Comparison of ENCODE assay signal across 8 cellular contexts in the genomic region with DNA sequence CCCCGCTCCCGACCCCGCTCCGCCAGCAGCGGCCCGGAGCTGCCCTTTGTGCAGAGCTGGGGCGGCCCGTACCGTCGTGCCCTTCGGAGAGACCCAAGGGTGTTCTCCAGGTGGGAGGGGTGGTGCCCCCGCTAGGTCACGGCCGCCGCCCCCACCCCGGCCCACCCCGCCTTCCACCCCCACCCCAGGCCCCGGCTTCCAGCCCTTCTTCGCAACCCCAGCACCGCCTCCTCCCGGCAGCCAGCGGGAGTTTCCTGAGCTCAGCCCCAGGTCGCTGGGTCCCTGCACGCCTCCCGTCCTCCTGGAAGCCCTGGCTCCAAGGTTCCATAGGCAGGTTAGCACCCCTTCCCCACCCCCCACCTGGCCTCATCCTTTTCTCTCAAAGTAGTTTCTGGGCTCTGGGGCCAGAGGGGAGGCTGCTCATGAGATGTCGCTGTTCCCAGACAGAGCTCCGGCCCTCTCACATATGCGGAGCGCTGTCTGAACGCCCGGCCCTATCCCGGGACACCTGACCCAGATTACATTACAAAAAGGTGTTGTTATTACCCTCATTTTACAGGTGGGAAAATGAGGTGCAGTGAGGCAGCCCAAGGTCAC. TPM values are rescaled to one million over a fixed set of nuclear protein-coding genes. Genes with fewer than 3 reads are reported as not detected.
DNase-seq lines count a peak whose midpoint lies in the region; ATAC-seq and TF ChIP-seq lines count a peak whose summit lies in the region.

No MANE protein-coding gene starts in this region.

- no peak overlapping the region for H3K27ac Mint-ChIP-seq in activated CD8-positive, alpha-beta T cell treated with anti-CD3 and anti-CD28 coated beads for 36 hours
- no peak overlapping the region for H3K27ac Mint-ChIP-seq in activated CD8-positive, alpha-beta T cell treated with anti-CD3 and anti-CD28 coated beads, Interleukin-2, amount 10 ng/mL, durations not matched to agents 7 days and 5 days
- H3K27ac Mint-ChIP-seq in brain = peak overlapping the region in 3 of 5 experiments; percentile 31 to 65 (median 61)

- H3K9me3 Mint-ChIP-seq in activated CD8-positive, alpha-beta T cell treated with anti-CD3 and anti-CD28 coated beads for 36 hours = no peaks in the 10 kb centered on the region
- no peaks in the 10 kb centered on the region for H3K9me3 Mint-ChIP-seq in activated CD8-positive, alpha-beta T cell treated with anti-CD3 and anti-CD28 coated beads, Interleukin-2, amount 10 ng/mL, durations not matched to agents 7 days and 5 days (ENCODE audit: insufficient read depth)
- no peaks in the 10 kb centered on the region for H3K9me3 Mint-ChIP-seq in brain

- peak; percentile 21 for TF ChIP-seq CTCF in activated CD8-positive, alpha-beta T cell treated with anti-CD3 and anti-CD28 coated beads for 36 hours (IDR thresholded peaks at IDR 0.05)
- peak; percentile 44 for TF ChIP-seq CTCF in NB4 (IDR thresholded peaks at IDR 0.05; ENCODE audit: low read depth, low read length)
- peak in 1 of 2 experiments; percentile 62 for TF ChIP-seq CTCF in brain (conservative IDR thresholded peaks at IDR 0.05)
- peak; percentile 18 for TF ChIP-seq CTCF in liver (IDR thresholded peaks at IDR 0.05; ENCODE audit: low read depth, low read length, missing input control)
- TF ChIP-seq CTCF in lower leg skin (IDR thresholded peaks at IDR 0.05) = no peak

- DNase-seq in activated CD8-positive, alpha-beta T cell treated with anti-CD3 and anti-CD28 coated beads for 36 hours = peak; percentile 49
- no peak for DNase-seq in activated CD8-positive, alpha-beta T cell treated with anti-CD3 and anti-CD28 coated beads, Interleukin-2, amount 10 ng/mL, durations not matched to agents 7 days and 5 days
- DNase-seq in NB4 (ENCODE audit: low read depth) (peak; percentile 59), hippocampal formation (lab: John Stamatoyannopoulos, UW) (no peak), lower leg skin (ENCODE audit: low spot score in 2 of 2) (no peak)

- peaks cover 3% of the 10 kb centered on the region for H3K4me1 Mint-ChIP-seq in activated CD8-positive, alpha-beta T cell treated with anti-CD3 and anti-CD28 coated beads for 36 hours (ENCODE audit: low read depth)
- H3K4me1 Mint-ChIP-seq in activated CD8-positive, alpha-beta T cell treated with anti-CD3 and anti-CD28 coated beads, Interleukin-2, amount 10 ng/mL, durations not matched to agents 7 days and 5 days (ENCODE audit: low read depth) = peaks cover 2% of the 10 kb centered on the region
- H3K4me1 Mint-ChIP-seq in brain = peaks cover 22% of the 10 kb centered on the region

- peak overlapping the region; percentile 19 for H3K4me3 Mint-ChIP-seq in activated CD8-positive, alpha-beta T cell treated with anti-CD3 and anti-CD28 coated beads for 36 hours
- H3K4me3 Mint-ChIP-seq in activated CD8-positive, alpha-beta T cell treated with anti-CD3 and anti-CD28 coated beads, Interleukin-2, amount 10 ng/mL, durations not matched to agents 7 days and 5 days = no peak overlapping the region
- peak overlapping the region; percentile 40 to 81 (median 58) for H3K4me3 Mint-ChIP-seq in brain

- H3K4me3 ChIP-seq in NB4 (ENCODE audit: low read depth, low read length) (no peak overlapping the region), liver (ENCODE audit: low read depth in 1 of 3, low read length in 3 of 3) (peak overlapping the region in 1 of 3 donors; percentile 65), lower leg skin (ENCODE audit: low read depth, poor library complexity, severe bottlenecking) (no peak overlapping the region)

- no peaks in the 10 kb centered on the region for H3K36me3 Mint-ChIP-seq in activated CD8-positive, alpha-beta T cell treated with anti-CD3 and anti-CD28 coated beads for 36 hours (ENCODE audit: low read depth)
- no peaks in the 10 kb centered on the region for H3K36me3 Mint-ChIP-seq in activated CD8-positive, alpha-beta T cell treated with anti-CD3 and anti-CD28 coated beads, Interleukin-2, amount 10 ng/mL, durations not matched to agents 7 days and 5 days (ENCODE audit: low read depth)
- H3K36me3 Mint-ChIP-seq in brain = no peaks in the 10 kb centered on the region

- no peaks in the 10 kb centered on the region for H3K36me3 ChIP-seq in liver (ENCODE audit: control insufficient read depth in 4 of 4, insufficient read depth in 3 of 4, low read depth in 1 of 4, low read length in 3 of 4)

- ATAC-seq in activated CD8-positive, alpha-beta T cell treated with anti-CD3 and anti-CD28 coated beads for 36 hours = peak; percentile 40
- no peak for ATAC-seq in activated CD8-positive, alpha-beta T cell treated with anti-CD3 and anti-CD28 coated beads, Interleukin-2, amount 10 ng/mL, durations not matched to agents 7 days and 5 days
- no peak for ATAC-seq in HG02852 (IDR thresholded peaks at IDR 0.05; ENCODE audit: unreplicated experiment)

- no peaks in the 10 kb centered on the region for H3K9me3 ChIP-seq in liver (ENCODE audit: control insufficient read depth in 4 of 4, low read length in 3 of 4)

- H3K27ac ChIP-seq in liver (ENCODE audit: low read depth in 1 of 2, low read length in 2 of 2) = no peak overlapping the region

- TF ChIP-seq POLR2A in NB4 (IDR thresholded peaks at IDR 0.05; ENCODE audit: extremely low read depth, insufficient read length) = no peak
- TF ChIP-seq POLR2A in lower leg skin (IDR thresholded peaks at IDR 0.05) = no peak

- TF ChIP-seq RAD21 in liver (IDR thresholded peaks at IDR 0.05) = peak in 1 of 2 donors; percentile 26

- intact Hi-C loops in activated CD8-positive, alpha-beta T cell treated with anti-CD3 and anti-CD28 coated beads for 36 hours (cut with micrococcal nuclease) = no loop called here
- intact Hi-C loops in lower leg skin (cut with DNase I; ENCODE audit: low total_unique reads) = no loop called here

- 23% methylated on average over 32 of the region's 32 CpGs for WGBS in liver
- WGBS in lower leg skin, 2 donors = 14 to 26% methylated on average over 18 to 29 of the region's 32 CpGs

- CTCF ChIA-PET in activated CD8-positive, alpha-beta T cell treated with anti-CD3 and anti-CD28 coated beads for 36 hours (lab: Charles Lee) = interaction anchor here (1.0 to 1.4 kb wide), 6 partner anchors 9 to 132 kb away, joined by 3 to 7 read pairs (median 5); no protein-coding TSS in a partner anchor
- CTCF ChIA-PET in activated CD8-positive, alpha-beta T cell treated with anti-CD3 and anti-CD28 coated beads, Interleukin-2, amount 10 ng/mL, durations not matched to agents 7 days and 5 days (lab: Charles Lee) = interaction anchor here (0.9 to 1.0 kb wide), 3 partner anchors 9 to 41 kb away, joined by 3 read pairs; no protein-coding TSS in a partner anchor

- peaks cover 17% of the 10 kb centered on the region for H3K27me3 Mint-ChIP-seq in activated CD8-positive, alpha-beta T cell treated with anti-CD3 and anti-CD28 coated beads for 36 hours
- H3K27me3 Mint-ChIP-seq in activated CD8-positive, alpha-beta T cell treated with anti-CD3 and anti-CD28 coated beads, Interleukin-2, amount 10 ng/mL, durations not matched to agents 7 days and 5 days (ENCODE audit: low read depth) = peaks cover 20% of the 10 kb centered on the region
- H3K27me3 Mint-ChIP-seq in brain = no peaks in the 10 kb centered on the region

- POLR2A ChIA-PET in activated CD8-positive, alpha-beta T cell treated with anti-CD3 and anti-CD28 coated beads for 36 hours (lab: Charles Lee) = no interaction called here
- POLR2A ChIA-PET in activated CD8-positive, alpha-beta T cell treated with anti-CD3 and anti-CD28 coated beads, Interleukin-2, amount 10 ng/mL, durations not matched to agents 7 days and 5 days (lab: Charles Lee) = no interaction called here

- no peaks in the 10 kb centered on the region for H3K27me3 ChIP-seq in liver (ENCODE audit: control insufficient read depth in 4 of 4, insufficient read depth in 4 of 4, low read length in 3 of 4)

- no peak overlapping the region for H3K9ac ChIP-seq in liver (ENCODE audit: low read depth in 1 of 2, low read length in 2 of 2)

- H3K4me1 ChIP-seq in liver (ENCODE audit: control insufficient read depth in 4 of 4, insufficient read depth in 4 of 4, low read length in 3 of 4) = peaks cover 0 to 12% (median 5%) of the 10 kb centered on the region in 4 donors

TF ChIP-seq in liver, 16 proteins besides CTCF, POLR2A, EP300 and RAD21 (continues in another document):
- no peak for TF ChIP-seq HNF4G (IDR thresholded peaks at IDR 0.05)
- no peak for TF ChIP-seq GABPA (IDR thresholded peaks at IDR 0.05 in 1 of 2, conservative IDR thresholded peaks at IDR 0.05 in 1 of 2)
- TF ChIP-seq FOXA2 (IDR thresholded peaks at IDR 0.05) = no peak

RNA-seq across cellular contexts. Expression of a gene that starts 25.2 kb away (rescaled TPM):
- 1 to 10 TPM in 1 of 2 experiments, under 1 TPM in 1; 0.07 to 1.0 TPM for total RNA-seq in activated CD8-positive, alpha-beta T cell treated with anti-CD3 and anti-CD28 coated beads for 36 hours
- under 1 TPM; 0.34 to 0.37 TPM for total RNA-seq in activated CD8-positive, alpha-beta T cell treated with anti-CD3 and anti-CD28 coated beads, Interleukin-2, amount 10 ng/mL, durations not matched to agents 7 days and 5 days
- polyA plus RNA-seq in brain (ENCODE audit: insufficient read depth, low read depth, low replicate concordance) (28.4 TPM), liver (10 to 100 TPM in 1 of 2 donors, 1 to 10 TPM in 1; 5.6 to 19.1 TPM)
- total RNA-seq in liver (10 to 100 TPM; 39.1 to 40.0 TPM), lower leg skin (100 to 1,000 TPM; 438 to 805 (median 489) TPM)

RNA-seq across cellular contexts. Expression of a gene that starts 46.5 kb away (rescaled TPM):
- 100 to 1,000 TPM; 190 to 200 TPM for total RNA-seq in activated CD8-positive, alpha-beta T cell treated with anti-CD3 and anti-CD28 coated beads for 36 hours
- 100 to 1,000 TPM; 284 to 311 TPM for total RNA-seq in activated CD8-positive, alpha-beta T cell treated with anti-CD3 and anti-CD28 coated beads, Interleukin-2, amount 10 ng/mL, durations not matched to agents 7 days and 5 days
- polyA plus RNA-seq in brain (ENCODE audit: insufficient read depth, low read depth, low replicate concordance) (85.1 TPM), liver (1 to 10 TPM; 1.4 to 6.1 TPM)
- total RNA-seq in liver (10 to 100 TPM in 1 of 2 donors, 1 to 10 TPM in 1; 4.9 to 38.9 TPM), lower leg skin (10 to 100 TPM in 1 of 4 donors, 1 to 10 TPM in 3; 6.1 to 10.0 (median 7.9) TPM)

RNA-seq across cellular contexts. Expression of a gene that starts 46.7 kb away (rescaled TPM):
- total RNA-seq in activated CD8-positive, alpha-beta T cell treated with anti-CD3 and anti-CD28 coated beads for 36 hours = 10 to 100 TPM; 17.8 to 18.2 TPM
- total RNA-seq in activated CD8-positive, alpha-beta T cell treated with anti-CD3 and anti-CD28 coated beads, Interleukin-2, amount 10 ng/mL, durations not matched to agents 7 days and 5 days = 10 to 100 TPM; 21.9 to 22.4 TPM
- polyA plus RNA-seq in brain (ENCODE audit: insufficient read depth, low read depth, low replicate concordance) = 45.5 TPM
- 10 to 100 TPM; 15.9 to 37.0 TPM for total RNA-seq in liver
- polyA plus RNA-seq in liver = 10 to 100 TPM; 12.2 to 27.7 TPM
- 10 to 100 TPM; 31.0 to 62.0 (median 57.6) TPM for total RNA-seq in lower leg skin

RNA-seq across cellular contexts. Expression of a gene that starts 55.7 kb away (rescaled TPM):
- total RNA-seq in activated CD8-positive, alpha-beta T cell treated with anti-CD3 and anti-CD28 coated beads for 36 hours = 100 to 1,000 TPM; 115 to 117 TPM
- 100 to 1,000 TPM; 132 to 136 TPM for total RNA-seq in activated CD8-positive, alpha-beta T cell treated with anti-CD3 and anti-CD28 coated beads, Interleukin-2, amount 10 ng/mL, durations not matched to agents 7 days and 5 days
- polyA plus RNA-seq in brain (ENCODE audit: insufficient read depth, low read depth, low replicate concordance) (84.2 TPM), liver (10 to 100 TPM; 15.1 to 19.6 TPM)
- total RNA-seq in liver (10 to 100 TPM; 14.7 to 64.4 TPM), lower leg skin (10 to 100 TPM; 45.8 to 66.9 (median 59.4) TPM)

Comparison
In these comparisons a context has a peak if more than half of its experiments do, and no peak if none do; other contexts are left out.
1. DNase-seq: peak in activated CD8-positive, alpha-beta T cell treated with anti-CD3 and anti-CD28 coated beads for 36 hours (single experiment) and NB4 (single experiment); none in activated CD8-positive, alpha-beta T cell treated with anti-CD3 and anti-CD28 coated beads, Interleukin-2, amount 10 ng/mL, durations not matched to agents 7 days and 5 days (single experiment), hippocampal formation (0 of 2) and lower leg skin (0 of 2).
2. H3K27ac Mint-ChIP-seq: peak in brain (3 of 5); none in activated CD8-positive, alpha-beta T cell treated with anti-CD3 and anti-CD28 coated beads for 36 hours (single experiment) and activated CD8-positive, alpha-beta T cell treated with anti-CD3 and anti-CD28 coated beads, Interleukin-2, amount 10 ng/mL, durations not matched to agents 7 days and 5 days (single experiment).
3. CTCF ChIP-seq: peak in activated CD8-positive, alpha-beta T cell treated with anti-CD3 and anti-CD28 coated beads for 36 hours (single experiment), NB4 (single experiment) and liver (single experiment); none in lower leg skin (0 of 3).
4. RNA of a gene that starts 25.2 kb away (total RNA-seq): 438 to 805 TPM in lower leg skin and 39.1 to 40.0 TPM in liver; 0.07 to 1.0 TPM in activated CD8-positive, alpha-beta T cell treated with anti-CD3 and anti-CD28 coated beads for 36 hours and 0.34 to 0.37 TPM in activated CD8-positive, alpha-beta T cell treated with anti-CD3 and anti-CD28 coated beads, Interleukin-2, amount 10 ng/mL, durations not matched to agents 7 days and 5 days; every median in the first group is over 10 times any median in the second.
5. RNA of a gene that starts 46.5 kb away (total RNA-seq): 284 to 311 TPM in activated CD8-positive, alpha-beta T cell treated with anti-CD3 and anti-CD28 coated beads, Interleukin-2, amount 10 ng/mL, durations not matched to agents 7 days and 5 days and 190 to 200 TPM in activated CD8-positive, alpha-beta T cell treated with anti-CD3 and anti-CD28 coated beads for 36 hours; 4.9 to 38.9 TPM in liver and 6.1 to 10.0 TPM in lower leg skin; every median in the first group is over 4 times any median in the second.